Comparison of ENCODE assay signal across 1 cellular context in genomic region chr10:38094158-38094922, GRCh38.
TF ChIP-seq lines count a peak whose summit lies in the region.

Gene ZNF37A, plus strand, starts transcription at chr10:38094337. Its CDS starts 2,281 bp downstream, at chr10:38096618.

TF ChIP-seq in HepG2, 621 proteins besides CTCF, POLR2A, EP300 and RAD21 (continued from another document and continues in another):
- TF ChIP-seq ZBTB40 (IDR thresholded peaks at IDR 0.05) (no peak), ZBTB40 (CRISPR knock-in tag; IDR thresholded peaks at IDR 0.05) (peak; percentile 69), ERF (CRISPR knock-in tag; IDR thresholded peaks at IDR 0.05) (no peak; the same call in 1 of the 2 replicates), ZSCAN9 (CRISPR knock-in tag; IDR thresholded peaks at IDR 0.05; ENCODE audit: borderline replicate concordance) (no peak), CSRNP1 (CRISPR knock-in tag; IDR thresholded peaks at IDR 0.05) (peak; percentile 63; the same call in 1 of the 2 replicates), ZNF883 (CRISPR knock-in tag; IDR thresholded peaks at IDR 0.05; ENCODE audit: not compliant biosample characterization) (peak; percentile 65), KLF16 (CRISPR knock-in tag; IDR thresholded peaks at IDR 0.05) (0 out of 4 replicates have a peak, but pooled peaks of 1 of the 2 experiments have one; percentile 31), ATF1 (CRISPR knock-in tag; IDR thresholded peaks at IDR 0.05) (peak; percentile 76), POLR2G (IDR thresholded peaks at IDR 0.05; ENCODE audit: low read depth, low read length) (peak; percentile 82), XRCC5 (optimal IDR thresholded peaks at IDR 0.05; ENCODE audit: low read length) (peak; percentile 26), ZNF331 (CRISPR knock-in tag; IDR thresholded peaks at IDR 0.05) (no peak), ZBTB21 (CRISPR knock-in tag; IDR thresholded peaks at IDR 0.05) (no peak), ZNF296 (CRISPR knock-in tag; conservative IDR thresholded peaks at IDR 0.05) (no peak), THAP9 (CRISPR knock-in tag; IDR thresholded peaks at IDR 0.05; ENCODE audit: borderline replicate concordance) (peak; percentile 70; the same call in 1 of the 2 replicates), ATF2 (CRISPR knock-in tag; IDR thresholded peaks at IDR 0.05) (0 out of 2 replicates have a peak, but pooled peaks have one; percentile 12), ETS1 (CRISPR knock-in tag; IDR thresholded peaks at IDR 0.05) (no peak), ZNF558 (CRISPR knock-in tag; IDR thresholded peaks at IDR 0.05; ENCODE audit: borderline replicate concordance) (peak; percentile 70; the same call in 1 of the 2 replicates), IKZF5 (CRISPR knock-in tag; IDR thresholded peaks at IDR 0.05) (peak; percentile 18; the same call in 1 of the 2 replicates), PHF20 (CRISPR knock-in tag; IDR thresholded peaks at IDR 0.05) (peak; percentile 47; the same call in 1 of the 2 replicates), KAT8 (CRISPR knock-in tag; IDR thresholded peaks at IDR 0.05) (no peak), KLF6 (CRISPR knock-in tag; IDR thresholded peaks at IDR 0.05) (peak; percentile 19; the same call in 1 of the 2 replicates), ZFX (CRISPR knock-in tag; IDR thresholded peaks at IDR 0.05; ENCODE audit: low read depth) (peak; percentile 98), ZNF18 (CRISPR knock-in tag; IDR thresholded peaks at IDR 0.05; ENCODE audit: insufficient replicate concordance) (peak; percentile 20), ZNF446 (CRISPR knock-in tag; IDR thresholded peaks at IDR 0.05) (no peak), ARNT (IDR thresholded peaks at IDR 0.05) (no peak), SRY (CRISPR knock-in tag; IDR thresholded peaks at IDR 0.05) (0 out of 2 replicates have a peak, but pooled peaks have one; percentile 41), GATA4 (IDR thresholded peaks at IDR 0.05; ENCODE audit: borderline replicate concordance, low read depth) (no peak; the same call in 1 of the 2 replicates), ZBTB20 (CRISPR knock-in tag; IDR thresholded peaks at IDR 0.05; ENCODE audit: borderline replicate concordance, low read depth) (0 out of 2 replicates have a peak, but pooled peaks have one; percentile 20), PHB2 (IDR thresholded peaks at IDR 0.05; ENCODE audit: partially characterized antibody) (no peak), ZIK1 (CRISPR knock-in tag; IDR thresholded peaks at IDR 0.05; ENCODE audit: borderline replicate concordance, low read depth) (no peak), ZNF782 (CRISPR knock-in tag; IDR thresholded peaks at IDR 0.05; ENCODE audit: borderline replicate concordance) (no peak), ZNF501 (CRISPR knock-in tag; IDR thresholded peaks at IDR 0.05) (peak; percentile 70; the same call in 1 of the 2 replicates), CREM (IDR thresholded peaks at IDR 0.05) (peak; percentile 98), CREM (CRISPR knock-in tag; IDR thresholded peaks at IDR 0.05) (no peak), ZNF598 (CRISPR knock-in tag; IDR thresholded peaks at IDR 0.05; ENCODE audit: borderline replicate concordance) (no peak), ZMYM4 (CRISPR knock-in tag; IDR thresholded peaks at IDR 0.05) (peak; percentile 51), PPARG (CRISPR knock-in tag; conservative IDR thresholded peaks at IDR 0.05) (no peak), ZNF878 (CRISPR knock-in tag; IDR thresholded peaks at IDR 0.05) (no peak), CHCHD3 (CRISPR knock-in tag; IDR thresholded peaks at IDR 0.05) (peak; percentile 69; the same call in 1 of the 2 replicates), JUNB (CRISPR knock-in tag; IDR thresholded peaks at IDR 0.05; ENCODE audit: borderline replicate concordance) (no peak)
